In the genomic region with DNA sequence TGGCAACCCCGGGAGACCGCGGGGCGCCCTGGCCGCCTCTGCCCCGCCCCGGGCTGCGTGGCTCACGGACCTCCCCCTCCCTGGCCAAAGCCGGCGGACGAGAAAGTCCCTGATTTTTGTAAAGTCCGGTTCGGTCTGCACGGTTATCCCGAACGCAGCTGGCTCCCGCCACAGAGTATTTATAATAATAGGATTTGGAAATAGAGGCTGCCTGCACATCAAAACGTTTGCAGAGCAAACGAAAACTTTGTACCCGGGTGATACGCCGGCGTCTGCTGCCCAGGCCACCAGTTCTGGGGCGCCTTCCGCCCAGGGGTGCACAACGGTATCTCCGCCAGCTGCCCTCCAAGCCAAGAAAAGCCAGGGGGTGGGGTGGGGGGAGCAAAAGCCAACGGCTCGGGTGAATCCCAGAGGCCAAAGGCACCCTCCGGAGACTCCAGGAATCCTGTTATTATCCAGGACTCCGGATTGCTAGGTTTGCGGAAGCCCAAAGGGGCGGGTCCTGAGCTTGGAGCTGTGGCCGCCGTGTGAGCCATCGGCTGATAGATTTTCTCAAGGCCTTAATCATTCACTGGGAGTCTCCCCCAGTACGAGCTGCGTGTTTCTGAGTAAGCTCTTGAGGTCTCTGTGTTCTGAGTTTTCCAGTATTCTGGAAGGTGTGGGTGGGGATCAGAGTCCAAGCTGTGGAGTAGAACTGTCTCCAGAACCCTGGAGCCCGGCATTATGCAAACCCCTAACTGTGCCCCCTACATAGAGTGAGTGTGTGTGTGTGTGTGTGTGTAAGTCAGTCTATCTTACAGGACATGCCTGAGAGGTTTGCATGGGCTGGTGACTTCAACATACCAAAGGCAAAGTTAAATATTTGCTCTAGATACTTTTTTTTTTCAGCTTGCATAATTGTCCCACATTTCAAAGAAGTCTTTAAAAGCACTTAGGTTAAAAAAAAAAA, we compare ENCODE assay signal across 9 cellular contexts. TPM values are rescaled to one million over a fixed set of nuclear protein-coding genes. Genes with fewer than 3 reads are reported as not detected.
A peak's percentile ranks its signal among the peaks of the same experiment; 100 is the strongest.
DNase-seq lines count a peak whose midpoint lies in the region; TF ChIP-seq lines count a peak whose summit lies in the region.
"Had no signal": no experiment of that assay in that cellular context is flagged by ENCODE, and none has a peak within 500 bp of the region (broad histone marks: within the 10 kb centered on the region; RNA-seq: fewer than 3 reads in every experiment).

No MANE protein-coding gene starts in this region.

- no peak overlapping the region for H3K27ac Mint-ChIP-seq in activated CD4-positive, alpha-beta T cell treated with anti-CD3 and anti-CD28 coated beads, Interleukin-2, amount 10 ng/mL, durations not matched to agents 7 days and 5 days
- H3K27ac Mint-ChIP-seq: activated CD4-positive, alpha-beta T cell treated with anti-CD3 and anti-CD28 coated beads for 36 hours had no signal

- CTCF ChIA-PET in activated CD4-positive, alpha-beta T cell treated with anti-CD3 and anti-CD28 coated beads, Interleukin-2, amount 10 ng/mL, durations not matched to agents 7 days and 5 days (lab: Charles Lee), result interaction anchor here (0.6 kb wide), 1 partner anchor 1334 kb away, joined by 4 read pairs; no protein-coding TSS in a partner anchor

- H3K36me3 Mint-ChIP-seq in activated CD4-positive, alpha-beta T cell treated with anti-CD3 and anti-CD28 coated beads, Interleukin-2, amount 10 ng/mL, durations not matched to agents 7 days and 5 days (ENCODE audit: low read depth), result no peaks in the 10 kb centered on the region

- no peak for TF ChIP-seq EP300 in ovary (IDR thresholded peaks at IDR 0.05)

- H3K9me3 Mint-ChIP-seq in activated CD4-positive, alpha-beta T cell treated with anti-CD3 and anti-CD28 coated beads, Interleukin-2, amount 10 ng/mL, durations not matched to agents 7 days and 5 days, result no peaks in the 10 kb centered on the region

- no peak overlapping the region for H3K27ac ChIP-seq in ovary

- TF ChIP-seq CTCF in fibroblast of mammary gland (conservative IDR thresholded peaks at IDR 0.05; ENCODE audit: control insufficient read depth, insufficient read depth, low read depth, low read length), result no peak
- no peak for TF ChIP-seq CTCF in ovary (IDR thresholded peaks at IDR 0.05)

- no peak for TF ChIP-seq POLR2A in ovary (IDR thresholded peaks at IDR 0.05)

- H3K4me3 ChIP-seq in fibroblast of mammary gland (ENCODE audit: control insufficient read depth, low read depth, low read length) (peak overlapping the region; percentile 49), ovary (peak overlapping the region; percentile 12), HAP-1 (no peak overlapping the region)

- H3K9me3 ChIP-seq in ovary (no peaks in the 10 kb centered on the region), HAP-1 (no peaks in the 10 kb centered on the region)

- WGBS in ovary, 3 donors, result 3 to 4% (median 3%) methylated on average over 31 to 40 of the region's 40 CpGs

- intact Hi-C loops in ovary (cut with DNase I), result no loop called here

- no peaks in the 10 kb centered on the region for H3K4me1 ChIP-seq in ovary (ENCODE audit: insufficient read depth)
- no peaks in the 10 kb centered on the region for H3K4me1 ChIP-seq in HAP-1

- H3K27me3 ChIP-seq in ovary, result no peaks in the 10 kb centered on the region
- H3K27me3 ChIP-seq in HAP-1 (ENCODE audit: low read depth), result peaks cover 48% of the 10 kb centered on the region

- DNase-seq in DMS53 treated with DMSO at 0.1 percent for 48 hours (lab: John Stamatoyannopoulos, UW; ENCODE audit: unreplicated experiment) (peak; percentile 86), NCI-H526 (lab: John Stamatoyannopoulos, UW) (peak; percentile 65 to 79), fibroblast of mammary gland (ENCODE audit: low read depth) (peak; percentile 83), ovary (no peak), MV-4-11 (lab: John Stamatoyannopoulos, UW) (no peak), HAP-1 (ENCODE audit: low spot score in 2 of 2) (no peak), NCI-H2171 treated with DMSO at 0.1 percent for 48 hours (lab: John Stamatoyannopoulos, UW) (no peak)
- DNase-seq in activated CD4-positive, alpha-beta T cell treated with anti-CD3 and anti-CD28 coated beads, Interleukin-2, amount 10 ng/mL, durations not matched to agents 7 days and 5 days, result no peak
- DNase-seq: activated CD4-positive, alpha-beta T cell treated with anti-CD3 and anti-CD28 coated beads for 36 hours had no signal

- H3K27me3 Mint-ChIP-seq in activated CD4-positive, alpha-beta T cell treated with anti-CD3 and anti-CD28 coated beads, Interleukin-2, amount 10 ng/mL, durations not matched to agents 7 days and 5 days, result peaks cover 39% of the 10 kb centered on the region

- H3K4me3 Mint-ChIP-seq in activated CD4-positive, alpha-beta T cell treated with anti-CD3 and anti-CD28 coated beads, Interleukin-2, amount 10 ng/mL, durations not matched to agents 7 days and 5 days, result no peak overlapping the region
- H3K4me3 Mint-ChIP-seq: activated CD4-positive, alpha-beta T cell treated with anti-CD3 and anti-CD28 coated beads for 36 hours had no signal

- in situ Hi-C loops in HAP-1 (cut with MboI; ENCODE audit: low sequenced_read_pairs), result no loop called here

- POLR2A ChIA-PET in activated CD4-positive, alpha-beta T cell treated with anti-CD3 and anti-CD28 coated beads, Interleukin-2, amount 10 ng/mL, durations not matched to agents 7 days and 5 days (lab: Charles Lee), result no interaction called here

- no peaks in the 10 kb centered on the region for H3K36me3 ChIP-seq in ovary
- H3K36me3 ChIP-seq in HAP-1 (replicated peaks), result no peaks in the 10 kb centered on the region

- H3K4me1 Mint-ChIP-seq in activated CD4-positive, alpha-beta T cell treated with anti-CD3 and anti-CD28 coated beads, Interleukin-2, amount 10 ng/mL, durations not matched to agents 7 days and 5 days, result peaks cover 2% of the 10 kb centered on the region
- H3K4me1 Mint-ChIP-seq: activated CD4-positive, alpha-beta T cell treated with anti-CD3 and anti-CD28 coated beads for 36 hours had no signal

RNA-seq across cellular contexts. Expression of a gene that starts 0.7 kb away (rescaled TPM):
- total RNA-seq in ovary, result 10 to 100 TPM in 1 of 7 donors, 1 to 10 TPM in 4, under 1 TPM in 1, not detected in 1; 0.08 to 40.4 (median 3.2) TPM
- under 1 TPM; 0.05 to 0.23 TPM for polyA plus RNA-seq in ovary
- not detected for total RNA-seq in activated CD4-positive, alpha-beta T cell treated with anti-CD3 and anti-CD28 coated beads, Interleukin-2, amount 10 ng/mL, durations not matched to agents 7 days and 5 days
- total RNA-seq: activated CD4-positive, alpha-beta T cell treated with anti-CD3 and anti-CD28 coated beads for 36 hours had no signal

Comparison
In these comparisons a context has a peak if more than half of its experiments do, and no peak if none do; other contexts are left out.
1. DNase-seq: peak in DMS53 treated with DMSO at 0.1 percent for 48 hours (single experiment), NCI-H526 (2 of 2) and fibroblast of mammary gland (single experiment); none in ovary (0 of 5), MV-4-11 (single experiment), activated CD4-positive, alpha-beta T cell treated with anti-CD3 and anti-CD28 coated beads, Interleukin-2, amount 10 ng/mL, durations not matched to agents 7 days and 5 days (single experiment), HAP-1 (0 of 2) and NCI-H2171 treated with DMSO at 0.1 percent for 48 hours (single experiment).